In the genomic region with DNA sequence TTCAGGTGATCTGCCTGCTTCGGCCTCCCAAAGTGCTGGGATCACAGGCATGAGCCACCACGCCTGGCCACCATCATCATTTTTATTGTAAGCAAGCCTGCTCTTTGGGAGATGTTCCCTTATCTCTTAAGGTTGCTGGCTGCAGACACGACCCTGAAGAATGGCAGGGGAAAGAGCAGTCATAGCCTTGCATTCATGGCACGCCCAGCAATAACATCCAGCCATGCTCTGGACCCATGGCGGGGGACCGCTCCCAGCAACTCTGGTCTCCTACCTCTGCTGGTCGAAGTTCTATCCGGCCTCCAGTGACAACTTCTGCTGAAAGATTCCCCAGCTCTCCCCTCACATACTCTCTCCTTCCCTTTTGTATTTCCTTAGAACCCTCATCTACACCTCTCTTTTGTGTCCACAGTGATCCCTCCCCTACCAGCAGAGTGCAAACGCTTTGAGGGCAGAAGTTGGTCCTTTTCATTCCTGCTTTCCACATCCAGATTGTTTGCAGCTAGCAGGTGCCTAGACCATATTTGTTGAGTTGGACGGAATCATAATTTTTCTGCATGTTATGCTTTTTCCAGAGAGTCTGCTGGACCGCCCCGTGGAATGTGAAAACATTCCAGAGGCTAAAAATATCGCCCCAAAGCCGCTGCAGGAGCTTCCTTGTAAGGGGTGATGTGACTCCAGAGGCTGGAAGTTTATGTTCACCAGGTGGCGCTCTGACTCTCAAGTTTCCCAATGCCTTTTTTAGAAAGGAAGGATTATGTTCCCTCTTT, we compare ENCODE assay signal across 2 cellular contexts.
TF ChIP-seq lines count a peak whose summit lies in the region.

No MANE protein-coding gene starts in this region.

TF ChIP-seq in SK-N-SH, 30 proteins besides CTCF, POLR2A, EP300 and RAD21 (continued from another document):
- TF ChIP-seq, protein P1, sequence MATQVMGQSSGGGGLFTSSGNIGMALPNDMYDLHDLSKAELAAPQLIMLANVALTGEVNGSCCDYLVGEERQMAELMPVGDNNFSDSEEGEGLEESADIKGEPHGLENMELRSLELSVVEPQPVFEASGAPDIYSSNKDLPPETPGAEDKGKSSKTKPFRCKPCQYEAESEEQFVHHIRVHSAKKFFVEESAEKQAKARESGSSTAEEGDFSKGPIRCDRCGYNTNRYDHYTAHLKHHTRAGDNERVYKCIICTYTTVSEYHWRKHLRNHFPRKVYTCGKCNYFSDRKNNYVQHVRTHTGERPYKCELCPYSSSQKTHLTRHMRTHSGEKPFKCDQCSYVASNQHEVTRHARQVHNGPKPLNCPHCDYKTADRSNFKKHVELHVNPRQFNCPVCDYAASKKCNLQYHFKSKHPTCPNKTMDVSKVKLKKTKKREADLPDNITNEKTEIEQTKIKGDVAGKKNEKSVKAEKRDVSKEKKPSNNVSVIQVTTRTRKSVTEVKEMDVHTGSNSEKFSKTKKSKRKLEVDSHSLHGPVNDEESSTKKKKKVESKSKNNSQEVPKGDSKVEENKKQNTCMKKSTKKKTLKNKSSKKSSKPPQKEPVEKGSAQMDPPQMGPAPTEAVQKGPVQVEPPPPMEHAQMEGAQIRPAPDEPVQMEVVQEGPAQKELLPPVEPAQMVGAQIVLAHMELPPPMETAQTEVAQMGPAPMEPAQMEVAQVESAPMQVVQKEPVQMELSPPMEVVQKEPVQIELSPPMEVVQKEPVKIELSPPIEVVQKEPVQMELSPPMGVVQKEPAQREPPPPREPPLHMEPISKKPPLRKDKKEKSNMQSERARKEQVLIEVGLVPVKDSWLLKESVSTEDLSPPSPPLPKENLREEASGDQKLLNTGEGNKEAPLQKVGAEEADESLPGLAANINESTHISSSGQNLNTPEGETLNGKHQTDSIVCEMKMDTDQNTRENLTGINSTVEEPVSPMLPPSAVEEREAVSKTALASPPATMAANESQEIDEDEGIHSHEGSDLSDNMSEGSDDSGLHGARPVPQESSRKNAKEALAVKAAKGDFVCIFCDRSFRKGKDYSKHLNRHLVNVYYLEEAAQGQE (IDR thresholded peaks at IDR 0.05; ENCODE audit: low read depth, low read length), result no peak
- TF ChIP-seq SMC3 (IDR thresholded peaks at IDR 0.05; ENCODE audit: low read depth, low read length) (peak; percentile 84), TCF12 (IDR thresholded peaks at IDR 0.05) (no peak), GATA2 (CRISPR knock-in tag; IDR thresholded peaks at IDR 0.05) (no peak), NFIC (IDR thresholded peaks at IDR 0.05; ENCODE audit: borderline replicate concordance) (no peak), SIN3A (IDR thresholded peaks at IDR 0.05; ENCODE audit: borderline replicate concordance, low read depth, low read length) (no peak), EZH2phosphoT487 (IDR thresholded peaks at IDR 0.05; ENCODE audit: borderline replicate concordance, low read depth) (no peak), FOXM1 (IDR thresholded peaks at IDR 0.05; ENCODE audit: low read depth) (no peak), MXI1 (IDR thresholded peaks at IDR 0.05; ENCODE audit: low read depth, low read length) (no peak), TEAD4 (IDR thresholded peaks at IDR 0.05; ENCODE audit: borderline replicate concordance, insufficient read depth) (0 out of 2 replicates have a peak, but pooled peaks have one; percentile 32), YY1 (IDR thresholded peaks at IDR 0.05; ENCODE audit: low read depth) (no peak), RFX5 (IDR thresholded peaks at IDR 0.05; ENCODE audit: low read length) (no peak), POLR2AphosphoS5 (IDR thresholded peaks at IDR 0.05; ENCODE audit: low read depth, low read length) (no peak)
- TF ChIP-seq, protein P2, sequence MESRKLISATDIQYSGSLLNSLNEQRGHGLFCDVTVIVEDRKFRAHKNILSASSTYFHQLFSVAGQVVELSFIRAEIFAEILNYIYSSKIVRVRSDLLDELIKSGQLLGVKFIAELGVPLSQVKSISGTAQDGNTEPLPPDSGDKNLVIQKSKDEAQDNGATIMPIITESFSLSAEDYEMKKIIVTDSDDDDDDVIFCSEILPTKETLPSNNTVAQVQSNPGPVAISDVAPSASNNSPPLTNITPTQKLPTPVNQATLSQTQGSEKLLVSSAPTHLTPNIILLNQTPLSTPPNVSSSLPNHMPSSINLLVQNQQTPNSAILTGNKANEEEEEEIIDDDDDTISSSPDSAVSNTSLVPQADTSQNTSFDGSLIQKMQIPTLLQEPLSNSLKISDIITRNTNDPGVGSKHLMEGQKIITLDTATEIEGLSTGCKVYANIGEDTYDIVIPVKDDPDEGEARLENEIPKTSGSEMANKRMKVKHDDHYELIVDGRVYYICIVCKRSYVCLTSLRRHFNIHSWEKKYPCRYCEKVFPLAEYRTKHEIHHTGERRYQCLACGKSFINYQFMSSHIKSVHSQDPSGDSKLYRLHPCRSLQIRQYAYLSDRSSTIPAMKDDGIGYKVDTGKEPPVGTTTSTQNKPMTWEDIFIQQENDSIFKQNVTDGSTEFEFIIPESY (IDR thresholded peaks at IDR 0.05; ENCODE audit: borderline replicate concordance, low read depth), result no peak
TF ChIP-seq in SK-N-SH: peak in this region for 3.

TF ChIP-seq in liver, 16 proteins besides CTCF, POLR2A, EP300 and RAD21 (continued from another document):
- TF ChIP-seq, protein P1 (IDR thresholded peaks at IDR 0.05), result no peak
- TF ChIP-seq SP1 (IDR thresholded peaks at IDR 0.05) (no peak), GABPA (IDR thresholded peaks at IDR 0.05 in 1 of 2, conservative IDR thresholded peaks at IDR 0.05 in 1 of 2) (no peak)
- TF ChIP-seq, protein P3, sequence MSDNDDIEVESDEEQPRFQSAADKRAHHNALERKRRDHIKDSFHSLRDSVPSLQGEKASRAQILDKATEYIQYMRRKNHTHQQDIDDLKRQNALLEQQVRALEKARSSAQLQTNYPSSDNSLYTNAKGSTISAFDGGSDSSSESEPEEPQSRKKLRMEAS (IDR thresholded peaks at IDR 0.05), result no peak
